24 cellular contexts compared by ENCODE assay signal in genomic region chr19:50036905-50037304, GRCh38.
"Had no signal": no experiment of that assay in that cellular context is flagged by ENCODE, and none has a peak within 500 bp of the region (broad histone marks: within the 10 kb centered on the region; RNA-seq: fewer than 3 reads in every experiment).

No MANE protein-coding gene starts in this region.

- H3K4me3 ChIP-seq: ascending aorta, body of pancreas, MG63, SJSA1 had no signal

- H3K27me3 ChIP-seq: ascending aorta, body of pancreas, MG63, SJSA1 had no signal

- DNase-seq: activated CD4-positive, alpha-beta T cell treated with anti-CD3 and anti-CD28 coated beads for 4 hours; activated CD8-positive, alpha-beta memory T cell treated with anti-CD3 and anti-CD28 coated beads, Interleukin-2, amount 50 U/mL, for 48 hours; activated CD8-positive, alpha-beta T cell treated with anti-CD3 and anti-CD28 coated beads, Interleukin-2, amount 10 ng/mL, durations not matched to agents 7 days and 5 days; activated naive CD4-positive, alpha-beta T cell treated with anti-CD3 and anti-CD28 coated beads, Interleukin-2, amount 50 U/mL, for 16 hours; activated naive CD8-positive, alpha-beta T cell treated with anti-CD3 and anti-CD28 coated beads, Interleukin-2, amount 10 ng/mL, durations not matched to agents 7 days and 5 days; activated T-cell treated with anti-CD3 and anti-CD28 coated beads, Interleukin-2, amount 50 U/mL, for 1 hour; body of pancreas; MG63; MV-4-11; NCI-H1092 treated with DMSO at 0.1 percent for 48 hours; NCI-H1417 treated with DMSO at 0.1 percent for 48 hours; NCI-H1694; NCI-H2029; NCI-H345; NCI-H510A; NCI-H526 treated with DMSO at 0.1 percent for 48 hours; NCI-H82; SHP77; SW 1271 had no signal

- H3K9me3 ChIP-seq: body of pancreas had no signal

- H3K27ac ChIP-seq: ascending aorta, body of pancreas, SJSA1 had no signal

- H3K4me1 ChIP-seq: ascending aorta, body of pancreas, SJSA1 had no signal

- ATAC-seq: activated CD4-positive, CD25-positive, alpha-beta regulatory T cell treated with anti-CD3 and anti-CD28 coated beads, Interleukin-2, amount 50 U/mL, for 24 hours; activated CD8-positive, alpha-beta T cell treated with anti-CD3 and anti-CD28 coated beads, Interleukin-2, amount 10 ng/mL, durations not matched to agents 7 days and 5 days; body of pancreas; Panc1; SK-N-SH treated with all-trans-retinoic acid at 6 μM for 48 hours had no signal
